23 cellular contexts compared by ENCODE assay signal in genomic region chr13:42279986-42280385, GRCh38. TPM values are rescaled to one million over a fixed set of nuclear protein-coding genes. Genes with fewer than 3 reads are reported as not detected.
DNase-seq lines count a peak whose midpoint lies in the region; ATAC-seq, FAIRE-seq and TF ChIP-seq lines count a peak whose summit lies in the region.
"Had no signal": no experiment of that assay in that cellular context is flagged by ENCODE, and none has a peak within 500 bp of the region (broad histone marks: within the 10 kb centered on the region; RNA-seq: fewer than 3 reads in every experiment).

No MANE protein-coding gene starts in this region.

- no peak overlapping the region for H3K4me3 ChIP-seq in cardiac muscle cell
- H3K4me3 ChIP-seq in right cardiac atrium (ENCODE audit: low read length) = no peak overlapping the region
- no peak overlapping the region for H3K4me3 ChIP-seq in muscle layer of colon (ENCODE audit: low read depth in 1 of 2, low read length in 2 of 2)
- H3K4me3 ChIP-seq in colonic mucosa = no peak overlapping the region
- H3K4me3 ChIP-seq: SJSA1 had no signal

- H3K9ac ChIP-seq in muscle layer of colon (ENCODE audit: low read length) = no peak overlapping the region
- no peak overlapping the region for H3K9ac ChIP-seq in colonic mucosa (ENCODE audit: low read depth in 2 of 2, low read length in 2 of 2)

- H3K4me1 ChIP-seq in cardiac muscle cell (ENCODE audit: low read depth) = peaks cover 22% of the 10 kb centered on the region
- peaks cover 2% of the 10 kb centered on the region for H3K4me1 ChIP-seq in right cardiac atrium (ENCODE audit: control insufficient read depth, insufficient read depth, low read length)
- peaks cover 47% of the 10 kb centered on the region for H3K4me1 ChIP-seq in muscle layer of colon (ENCODE audit: insufficient read depth, low read length)
- no peaks in the 10 kb centered on the region for H3K4me1 ChIP-seq in colonic mucosa
- H3K4me1 ChIP-seq: SJSA1 had no signal

- intact Hi-C loops in right cardiac atrium (cut with DNase I) (no loop called here), colonic mucosa (cut with DNase I) (no loop called here)

- no peak for TF ChIP-seq POLR2A in erythroblast (IDR thresholded peaks at IDR 0.05; ENCODE audit: low read length)

- WGBS in right cardiac atrium = 51% methylated on average over 1 of the region's 1 CpG

- H3K9me3 ChIP-seq in cardiac muscle cell (ENCODE audit: low read depth) = no peaks in the 10 kb centered on the region
- H3K9me3 ChIP-seq in right cardiac atrium (ENCODE audit: control insufficient read depth, low read length) = no peaks in the 10 kb centered on the region
- no peaks in the 10 kb centered on the region for H3K9me3 ChIP-seq in muscle layer of colon (ENCODE audit: low read length)
- no peaks in the 10 kb centered on the region for H3K9me3 ChIP-seq in colonic mucosa
- H3K9me3 ChIP-seq: SJSA1 had no signal

- no peaks in the 10 kb centered on the region for H3K27me3 ChIP-seq in cardiac muscle cell
- no peaks in the 10 kb centered on the region for H3K27me3 ChIP-seq in right cardiac atrium (ENCODE audit: control insufficient read depth, insufficient read depth)
- no peaks in the 10 kb centered on the region for H3K27me3 ChIP-seq in muscle layer of colon (ENCODE audit: control insufficient read depth in 1 of 2, insufficient read depth in 2 of 2, low read length in 2 of 2)
- H3K27me3 ChIP-seq in colonic mucosa = no peaks in the 10 kb centered on the region
- H3K27me3 ChIP-seq: SJSA1 had no signal

- peak overlapping the region; percentile 6 for H3K27ac ChIP-seq in cardiac muscle cell
- H3K27ac ChIP-seq in right cardiac atrium (ENCODE audit: low read length) = no peak overlapping the region
- H3K27ac ChIP-seq in VCaP = peak overlapping the region; percentile 11; the same call in 1 of the 2 replicates
- H3K27ac ChIP-seq in muscle layer of colon (ENCODE audit: low read depth, low read length) = peak overlapping the region; percentile 54
- H3K27ac ChIP-seq in colonic mucosa = no peak overlapping the region
- H3K27ac ChIP-seq: C4-2B, SJSA1 had no signal

- H3K36me3 ChIP-seq in cardiac muscle cell = no peaks in the 10 kb centered on the region
- no peaks in the 10 kb centered on the region for H3K36me3 ChIP-seq in muscle layer of colon (ENCODE audit: insufficient read depth, low read length)
- H3K36me3 ChIP-seq in colonic mucosa = no peaks in the 10 kb centered on the region
- H3K36me3 ChIP-seq: SJSA1 had no signal

- no peak for DNase-seq in cardiac muscle cell (ENCODE audit: low read depth in 1 of 2, low spot score in 1 of 2)
- DNase-seq in right cardiac atrium = no peak
- DNase-seq in erythroblast (lab: John Stamatoyannopoulos, UW) = no peak
- no peak for DNase-seq in colonic mucosa
- no peak for DNase-seq in urothelium cell line (ENCODE audit: low spot score)
- DNase-seq: 8988T, AML-193, GDM1, MM.1S, NCI-H1048, NCI-H1417 treated with DMSO at 0.1 percent for 48 hours, NCI-H187 treated with DMSO at 0.1 percent for 48 hours, NCI-H2107, NCI-H748 treated with DMSO at 0.1 percent for 48 hours, OCI-M1 had no signal

- ATAC-seq in right cardiac atrium = no peak
- ATAC-seq in GM21526 (IDR thresholded peaks at IDR 0.05; ENCODE audit: low FRiP score, unreplicated experiment) = no peak
- ATAC-seq: Right ventricle myocardium inferior had no signal

- no peak for TF ChIP-seq CTCF in cardiac muscle cell (IDR thresholded peaks at IDR 0.05; ENCODE audit: low read depth, low read length)
- TF ChIP-seq CTCF in VCaP (conservative IDR thresholded peaks at IDR 0.05) = no peak
- no peak for TF ChIP-seq CTCF in colonic mucosa (IDR thresholded peaks at IDR 0.05)

- no peak for FAIRE-seq in urothelium cell line (lab: Jason Lieb, UNC)
- FAIRE-seq: H54, RCC 7860 had no signal

RNA-seq across cellular contexts. Expression of gene AKAP11, which starts 8.0 kb away (rescaled TPM):
- total RNA-seq in cardiac muscle cell = 10.1 and 15.3 TPM in 2 replicates
- 3.3 and 5.6 TPM in 2 replicates for polyA plus RNA-seq in cardiac muscle cell
- 10 to 100 TPM; 30.2 to 41.3 (median 37.2) TPM for total RNA-seq in right cardiac atrium
- polyA plus RNA-seq in right cardiac atrium = 7.6 TPM
- total RNA-seq in colonic mucosa = 10 to 100 TPM; 19.9 to 27.6 TPM

Comparison
In these comparisons a context has a peak if more than half of its experiments do, and no peak if none do; other contexts are left out.
1. H3K27ac ChIP-seq: peak in cardiac muscle cell (single experiment), VCaP (single experiment) and muscle layer of colon (single experiment); none in right cardiac atrium (single experiment) and colonic mucosa (single experiment).